ENCODE assay signal across 27 cellular contexts in genomic region chr12:130619378-130619970, GRCh38.
"Had no signal": no experiment of that assay in that cellular context is flagged by ENCODE, and none has a peak within 500 bp of the region (broad histone marks: within the 10 kb centered on the region; RNA-seq: fewer than 3 reads in every experiment).

No MANE protein-coding gene starts in this region.

- DNase-seq: activated CD4-positive, alpha-beta T cell treated with anti-CD3 and anti-CD28 coated beads for 1 hour; activated CD4-positive, alpha-beta T cell treated with anti-CD3 and anti-CD28 coated beads, Interleukin-2, amount 50 U/mL, for 1 hour; activated CD8-positive, alpha-beta T cell treated with anti-CD3 and anti-CD28 coated beads, Interleukin-2, amount 10 ng/mL, durations not matched to agents 7 days and 5 days; activated naive CD4-positive, alpha-beta T cell; activated T-cell treated with anti-CD3 and anti-CD28 coated beads, Interleukin-2, amount 50 U/mL, for 24 hours; amniotic stem cell; cerebellar nuclear complex; esophagus squamous epithelium; lower lobe of right lung; naive B cell; occipital lobe; right lobe of liver; stimulated activated CD4-positive, alpha-beta T cell treated with anti-CD3 and anti-CD28 coated beads, Interleukin-15, amount 100 ng/mL, for 24 hours; stimulated activated naive B cell treated with anti-CD40 and anti-IgM and Interleukin-4, amounts not matched to agents 10 μg/mL and 1 μg/mL and 100 μg/mL, for 72 hours; T-helper 1 cell; upper lobe of left lung; WERI-Rb-1 had no signal

- H3K4me1 ChIP-seq: esophagus squamous epithelium, gastroesophageal sphincter, lower lobe of right lung, right lobe of liver, upper lobe of left lung had no signal

- H3K36me3 ChIP-seq: esophagus squamous epithelium, gastroesophageal sphincter, lower lobe of right lung, right lobe of liver, thoracic aorta, upper lobe of left lung, WERI-Rb-1 had no signal

- FAIRE-seq: bronchial epithelial cell, keratinocyte, TTC549 had no signal

- H3K9me3 Mint-ChIP-seq: activated T-cell treated with anti-CD3 and anti-CD28 coated beads, Interleukin-2, amount 50 U/mL, for 24 hours; activated T-helper 17 cell treated with anti-CD3 and anti-CD28 coated beads, Interleukin-2, amount 50 U/mL, for 72 hours had no signal

- H3K4me2 ChIP-seq: smooth muscle cell had no signal

- H3K4me1 Mint-ChIP-seq: activated T-helper 17 cell treated with anti-CD3 and anti-CD28 coated beads, Interleukin-2, amount 50 U/mL, for 72 hours; naive B cell; stimulated activated naive B cell treated with anti-CD40 and anti-IgM and Interleukin-4, amounts not matched to agents 10 μg/mL and 1 μg/mL and 100 μg/mL, for 72 hours had no signal

- H3K9me3 ChIP-seq: lower lobe of right lung, right lobe of liver, thoracic aorta had no signal

- H3K4me3 Mint-ChIP-seq: activated CD8-positive, alpha-beta T cell treated with anti-CD3 and anti-CD28 coated beads, Interleukin-2, amount 10 ng/mL, durations not matched to agents 7 days and 5 days; activated naive CD8-positive, alpha-beta T cell; activated T-cell treated with anti-CD3 and anti-CD28 coated beads, Interleukin-2, amount 50 U/mL, for 24 hours; activated T-helper 17 cell treated with anti-CD3 and anti-CD28 coated beads, Interleukin-2, amount 50 U/mL, for 72 hours; naive B cell; stimulated activated naive B cell treated with anti-CD40 and anti-IgM and Interleukin-4, amounts not matched to agents 10 μg/mL and 1 μg/mL and 100 μg/mL, for 72 hours had no signal

- H3K27ac ChIP-seq: coronary artery, esophagus squamous epithelium, gastroesophageal sphincter, lower lobe of right lung, right lobe of liver, thoracic aorta, upper lobe of left lung, WERI-Rb-1 had no signal

- H3K4me3 ChIP-seq: coronary artery, esophagus squamous epithelium, gastroesophageal sphincter, lower lobe of right lung, right lobe of liver, smooth muscle cell, thoracic aorta, upper lobe of left lung had no signal

- H3K27me3 Mint-ChIP-seq: activated naive CD8-positive, alpha-beta T cell; activated T-cell treated with anti-CD3 and anti-CD28 coated beads, Interleukin-2, amount 50 U/mL, for 24 hours; stimulated activated naive B cell treated with anti-CD40 and anti-IgM and Interleukin-4, amounts not matched to agents 10 μg/mL and 1 μg/mL and 100 μg/mL, for 72 hours had no signal

- H3K27me3 ChIP-seq: esophagus squamous epithelium, gastroesophageal sphincter, right lobe of liver, upper lobe of left lung had no signal

- ATAC-seq: activated CD8-positive, alpha-beta T cell treated with anti-CD3 and anti-CD28 coated beads, Interleukin-2, amount 10 ng/mL, durations not matched to agents 7 days and 5 days; activated T-helper 17 cell treated with anti-CD3 and anti-CD28 coated beads, Interleukin-2, amount 50 U/mL, for 72 hours; gastroesophageal sphincter; left lobe of liver; lower lobe of right lung; stimulated activated naive B cell treated with anti-CD40 and anti-IgM and Interleukin-4, amounts not matched to agents 10 μg/mL and 1 μg/mL and 100 μg/mL, for 72 hours had no signal

- H3K36me3 Mint-ChIP-seq: activated naive CD8-positive, alpha-beta T cell; naive B cell; stimulated activated naive B cell treated with anti-CD40 and anti-IgM and Interleukin-4, amounts not matched to agents 10 μg/mL and 1 μg/mL and 100 μg/mL, for 72 hours had no signal

- H3K27ac Mint-ChIP-seq: activated CD8-positive, alpha-beta T cell treated with anti-CD3 and anti-CD28 coated beads, Interleukin-2, amount 10 ng/mL, durations not matched to agents 7 days and 5 days; activated naive CD8-positive, alpha-beta T cell; activated T-cell treated with anti-CD3 and anti-CD28 coated beads, Interleukin-2, amount 50 U/mL, for 24 hours; activated T-helper 17 cell treated with anti-CD3 and anti-CD28 coated beads, Interleukin-2, amount 50 U/mL, for 72 hours; naive B cell; stimulated activated naive B cell treated with anti-CD40 and anti-IgM and Interleukin-4, amounts not matched to agents 10 μg/mL and 1 μg/mL and 100 μg/mL, for 72 hours had no signal
